Comparison of ENCODE assay signal across 21 cellular contexts in genomic region chr2:227365833-227366232, GRCh38. TPM values are rescaled to one million over a fixed set of nuclear protein-coding genes. Genes with fewer than 3 reads are reported as not detected.
"Had no signal": no experiment of that assay in that cellular context is flagged by ENCODE, and none has a peak within 500 bp of the region (broad histone marks: within the 10 kb centered on the region; RNA-seq: fewer than 3 reads in every experiment).

No MANE protein-coding gene starts in this region.

- H3K27me3 Mint-ChIP-seq: stimulated activated naive B cell treated with anti-CD40 and anti-IgM and Interleukin-4, amounts not matched to agents 10 μg/mL and 1 μg/mL and 100 μg/mL, for 72 hours had no signal

- H3K9me3 ChIP-seq: lower lobe of right lung, sigmoid colon had no signal

- H3K4me1 Mint-ChIP-seq: endodermal cell, T-helper 17 cell had no signal

- DNase-seq: activated CD4-positive, alpha-beta T cell treated with anti-CD3 and anti-CD28 coated beads, Interleukin-2, amount 50 U/mL, for 4 hours; activated gamma-delta T cell treated with Interleukin-2 at 50 U/mL for 16 hours; amniotic stem cell; dorsolateral prefrontal cortex; endodermal cell; glutamatergic neuron; hippocampal formation; lower lobe of right lung; sigmoid colon; stimulated activated naive B cell treated with anti-CD40 and anti-IgM and Interleukin-4, amounts not matched to agents 10 μg/mL and 1 μg/mL and 100 μg/mL, for 72 hours; T-helper 17 cell had no signal

- H3K27ac Mint-ChIP-seq: activated naive CD4-positive, alpha-beta T cell treated with anti-CD3 and anti-CD28 coated beads, Interleukin-2, amount 50 U/mL, for 72 hours; endodermal cell; mesothelial cell of epicardium; nephron; stimulated activated naive B cell treated with anti-CD40 and anti-IgM and Interleukin-4, amounts not matched to agents 10 μg/mL and 1 μg/mL and 100 μg/mL, for 72 hours; T-helper 17 cell had no signal

- H3K4me3 ChIP-seq: dorsolateral prefrontal cortex, lower lobe of right lung, sigmoid colon had no signal

- H3K27ac ChIP-seq: lower lobe of right lung, VCaP had no signal

- ATAC-seq: activated naive CD4-positive, alpha-beta T cell treated with anti-CD3 and anti-CD28 coated beads, Interleukin-2, amount 50 U/mL, for 72 hours; lower lobe of right lung; stimulated activated naive B cell treated with anti-CD40 and anti-IgM and Interleukin-4, amounts not matched to agents 10 μg/mL and 1 μg/mL and 100 μg/mL, for 72 hours; T-helper 17 cell had no signal

- H3K36me3 Mint-ChIP-seq: activated naive CD4-positive, alpha-beta T cell treated with anti-CD3 and anti-CD28 coated beads, Interleukin-2, amount 50 U/mL, for 72 hours; mesothelial cell of epicardium had no signal

- H3K27me3 ChIP-seq: dorsolateral prefrontal cortex, sigmoid colon had no signal

- H3K9me3 Mint-ChIP-seq: activated naive CD4-positive, alpha-beta T cell treated with anti-CD3 and anti-CD28 coated beads, Interleukin-2, amount 50 U/mL, for 72 hours; endodermal cell; mesothelial cell of epicardium; nephron; stimulated activated naive B cell treated with anti-CD40 and anti-IgM and Interleukin-4, amounts not matched to agents 10 μg/mL and 1 μg/mL and 100 μg/mL, for 72 hours had no signal

- H3K4me3 Mint-ChIP-seq: endodermal cell; mesothelial cell of epicardium; nephron; stimulated activated naive B cell treated with anti-CD40 and anti-IgM and Interleukin-4, amounts not matched to agents 10 μg/mL and 1 μg/mL and 100 μg/mL, for 72 hours; T-helper 17 cell had no signal

- H3K36me3 ChIP-seq: lower lobe of right lung had no signal

RNA-seq across cellular contexts. Expression of gene TM4SF20, which starts 13.3 kb away (rescaled TPM):
- total RNA-seq: activated CD8-positive, alpha-beta memory T cell treated with anti-CD3 and anti-CD28 coated beads for 36 hours; activated naive CD4-positive, alpha-beta T cell treated with anti-CD3 and anti-CD28 coated beads, Interleukin-2, amount 50 U/mL, for 72 hours; cardiac septum; endodermal cell; epithelial cell of proximal tubule; lower lobe of right lung; mesothelial cell of epicardium; sigmoid colon; T-helper 17 cell; urinary bladder had no signal
- polyA plus RNA-seq: urinary bladder had no signal

RNA-seq across cellular contexts. Expression of gene SCYGR1, which starts 21.9 kb away (rescaled TPM):
- total RNA-seq: activated CD8-positive, alpha-beta memory T cell treated with anti-CD3 and anti-CD28 coated beads for 36 hours; activated naive CD4-positive, alpha-beta T cell treated with anti-CD3 and anti-CD28 coated beads, Interleukin-2, amount 50 U/mL, for 72 hours; cardiac septum; endodermal cell; epithelial cell of proximal tubule; fibroblast of villous mesenchyme; lower lobe of right lung; mesothelial cell of epicardium; sigmoid colon; T-helper 17 cell; urinary bladder had no signal
- polyA plus RNA-seq: sigmoid colon, thymus, urinary bladder had no signal
